22 cellular contexts compared by ENCODE assay signal in genomic region chr12:45483571-45483970, GRCh38.
DNase-seq lines count a peak whose midpoint lies in the region; ATAC-seq and TF ChIP-seq lines count a peak whose summit lies in the region.
"Had no signal": no experiment of that assay in that cellular context is flagged by ENCODE, and none has a peak within 500 bp of the region (broad histone marks: within the 10 kb centered on the region; RNA-seq: fewer than 3 reads in every experiment).

No MANE protein-coding gene starts in this region.

- H3K4me3 ChIP-seq in GM23248 = no peak overlapping the region
- no peak overlapping the region for H3K4me3 ChIP-seq in astrocyte of the cerebellum (ENCODE audit: low read depth, low read length)
- no peak overlapping the region for H3K4me3 ChIP-seq in psoas muscle
- H3K4me3 ChIP-seq: esophagus squamous epithelium, HAP-1, vagina had no signal

- H3K36me3 ChIP-seq in GM23248 (ENCODE audit: low read depth) (no peaks in the 10 kb centered on the region), psoas muscle (ENCODE audit: insufficient read depth in 1 of 2, low read depth in 1 of 2) (no peaks in the 10 kb centered on the region)
- H3K36me3 ChIP-seq: esophagus squamous epithelium, HAP-1, vagina had no signal

- no peaks in the 10 kb centered on the region for H3K79me2 ChIP-seq in GM23248 (ENCODE audit: insufficient read depth)

- no peaks in the 10 kb centered on the region for H3K27me3 ChIP-seq in GM23248 (replicated peaks; ENCODE audit: insufficient read depth)
- no peaks in the 10 kb centered on the region for H3K27me3 ChIP-seq in psoas muscle (ENCODE audit: insufficient read depth in 3 of 3, low read length in 2 of 3)
- H3K27me3 ChIP-seq: esophagus squamous epithelium, vagina had no signal

- H3K9me2 ChIP-seq in GM23248 (ENCODE audit: insufficient read depth) = no peaks in the 10 kb centered on the region

- peak; percentile 11 for DNase-seq in GM23248
- peak; percentile 41 for DNase-seq in astrocyte of the cerebellum (ENCODE audit: low read depth)
- DNase-seq in Right ventricle myocardium superior = peak; percentile 43
- DNase-seq in psoas muscle = peak; percentile 33 to 58
- no peak for DNase-seq in NCI-H748 treated with DMSO at 0.1 percent for 48 hours (lab: John Stamatoyannopoulos, UW)
- no peak for DNase-seq in type B pancreatic cell (ENCODE audit: extremely low spot score, unreplicated experiment)
- no peak for DNase-seq in EL
- DNase-seq in glutamatergic neuron = no peak
- DNase-seq: activated CD4-positive, alpha-beta T cell treated with anti-CD3 and anti-CD28 coated beads for 4 hours; activated CD8-positive, alpha-beta memory T cell treated with anti-CD3 and anti-CD28 coated beads, Interleukin-2, amount 10 ng/mL, durations not matched to agents 7 days and 5 days; CD8-positive, alpha-beta T cell; central memory CD4-positive, alpha-beta T cell; effector memory CD4-positive, alpha-beta T cell; esophagus squamous epithelium; KG1; NCI-H1417 treated with DMSO at 0.1 percent for 48 hours; NCI-H345; stimulated activated CD4-positive, alpha-beta T cell treated with anti-CD3 and anti-CD28 coated beads, Interleukin-1b, Interleukin-23, amount 100 ng/mL, for 48 hours had no signal

- no peak overlapping the region for H3K27ac Mint-ChIP-seq in type B pancreatic cell
- no peak overlapping the region for H3K27ac Mint-ChIP-seq in glutamatergic neuron (ENCODE audit: unreplicated experiment)
- H3K27ac Mint-ChIP-seq: activated CD8-positive, alpha-beta memory T cell treated with anti-CD3 and anti-CD28 coated beads, Interleukin-2, amount 10 ng/mL, durations not matched to agents 7 days and 5 days; activated T-helper 17 cell treated with anti-CD3 and anti-CD28 coated beads, Interleukin-2, amount 50 U/mL, for 72 hours; CD8-positive, alpha-beta T cell; stimulated activated naive CD8-positive, alpha-beta T cell treated with anti-CD3 and anti-CD28 coated beads, Interleukin-15, Interleukin-2, amounts not matched to agents 100 ng/mL and 50 ng/mL, for 24 hours had no signal

- no peaks in the 10 kb centered on the region for H3K36me3 Mint-ChIP-seq in type B pancreatic cell
- no peaks in the 10 kb centered on the region for H3K36me3 Mint-ChIP-seq in glutamatergic neuron (ENCODE audit: unreplicated experiment)
- H3K36me3 Mint-ChIP-seq: activated CD8-positive, alpha-beta memory T cell treated with anti-CD3 and anti-CD28 coated beads, Interleukin-2, amount 10 ng/mL, durations not matched to agents 7 days and 5 days had no signal

- H3K9me3 Mint-ChIP-seq in type B pancreatic cell = no peaks in the 10 kb centered on the region
- peaks cover 2% of the 10 kb centered on the region for H3K9me3 Mint-ChIP-seq in glutamatergic neuron (ENCODE audit: unreplicated experiment)
- H3K9me3 Mint-ChIP-seq: activated T-helper 17 cell treated with anti-CD3 and anti-CD28 coated beads, Interleukin-2, amount 50 U/mL, for 72 hours had no signal

- H3F3A ChIP-seq in GM23248 (ENCODE audit: insufficient read depth) = no peaks in the 10 kb centered on the region

- ATAC-seq in Right ventricle myocardium superior (ENCODE audit: poor library complexity) (peak; percentile 71), psoas muscle (peak in 3 of 4 donors; percentile 42 to 72 (median 60))
- ATAC-seq: activated CD8-positive, alpha-beta memory T cell treated with anti-CD3 and anti-CD28 coated beads, Interleukin-2, amount 10 ng/mL, durations not matched to agents 7 days and 5 days; activated T-helper 17 cell treated with anti-CD3 and anti-CD28 coated beads, Interleukin-2, amount 50 U/mL, for 72 hours; CD8-positive, alpha-beta T cell had no signal

- no peak overlapping the region for H3K9ac ChIP-seq in GM23248

- no peak overlapping the region for H3K4me3 Mint-ChIP-seq in type B pancreatic cell
- no peak overlapping the region for H3K4me3 Mint-ChIP-seq in glutamatergic neuron (ENCODE audit: unreplicated experiment)
- H3K4me3 Mint-ChIP-seq: activated CD8-positive, alpha-beta memory T cell treated with anti-CD3 and anti-CD28 coated beads, Interleukin-2, amount 10 ng/mL, durations not matched to agents 7 days and 5 days; activated T-helper 17 cell treated with anti-CD3 and anti-CD28 coated beads, Interleukin-2, amount 50 U/mL, for 72 hours; CD8-positive, alpha-beta T cell; stimulated activated naive CD8-positive, alpha-beta T cell treated with anti-CD3 and anti-CD28 coated beads, Interleukin-15, Interleukin-2, amounts not matched to agents 100 ng/mL and 50 ng/mL, for 24 hours had no signal

- no peaks in the 10 kb centered on the region for H3K4me1 ChIP-seq in GM23248 (ENCODE audit: insufficient read depth)
- H3K4me1 ChIP-seq in psoas muscle = peaks cover 7% of the 10 kb centered on the region
- H3K4me1 ChIP-seq: HAP-1, vagina had no signal

- in situ Hi-C loops in GM23248 (cut with MboI) = no loop called here
- in situ Hi-C loops in astrocyte of the cerebellum (cut with HindIII; ENCODE audit: low sequenced_read_pairs) = no loop called here

- 40 to 47% methylated on average over 2 of the region's 2 CpGs for WGBS in GM23248 (ENCODE audit: low coverage in 1 of 2, low lambda C conversion rate in 2 of 2, missing lambda C conversion rate in 2 of 2), 2 experiments
- 24 to 34% (median 33%) methylated on average over 2 of the region's 2 CpGs for WGBS in psoas muscle, 3 donors

- no peak overlapping the region for H3K4me2 ChIP-seq in GM23248 (ENCODE audit: unreplicated experiment)

- intact Hi-C loops in Right ventricle myocardium superior (cut with DNase I) (no loop called here), psoas muscle (cut with DNase I) (no loop called here)

- no peak overlapping the region for H3K27ac ChIP-seq in GM23248
- no peak overlapping the region for H3K27ac ChIP-seq in psoas muscle
- H3K27ac ChIP-seq: esophagus squamous epithelium, vagina had no signal

- peaks cover 4% of the 10 kb centered on the region for H3K9me3 ChIP-seq in GM23248 (ENCODE audit: low read depth)
- no peaks in the 10 kb centered on the region for H3K9me3 ChIP-seq in psoas muscle
- H3K9me3 ChIP-seq: HAP-1, vagina had no signal

- no peak overlapping the region for H2AFZ ChIP-seq in GM23248

- H3K4me1 Mint-ChIP-seq in type B pancreatic cell (ENCODE audit: unreplicated experiment) (no peaks in the 10 kb centered on the region), glutamatergic neuron (ENCODE audit: low read depth, unreplicated experiment) (no peaks in the 10 kb centered on the region)
- H3K4me1 Mint-ChIP-seq: activated CD8-positive, alpha-beta memory T cell treated with anti-CD3 and anti-CD28 coated beads, Interleukin-2, amount 10 ng/mL, durations not matched to agents 7 days and 5 days; activated T-helper 17 cell treated with anti-CD3 and anti-CD28 coated beads, Interleukin-2, amount 50 U/mL, for 72 hours had no signal

- H4K20me1 ChIP-seq in GM23248 (ENCODE audit: insufficient read depth) = no peaks in the 10 kb centered on the region

- H3K27me3 Mint-ChIP-seq in type B pancreatic cell (no peaks in the 10 kb centered on the region), glutamatergic neuron (ENCODE audit: unreplicated experiment) (peaks cover 2% of the 10 kb centered on the region)
- H3K27me3 Mint-ChIP-seq: activated CD8-positive, alpha-beta memory T cell treated with anti-CD3 and anti-CD28 coated beads, Interleukin-2, amount 10 ng/mL, durations not matched to agents 7 days and 5 days; activated T-helper 17 cell treated with anti-CD3 and anti-CD28 coated beads, Interleukin-2, amount 50 U/mL, for 72 hours; stimulated activated naive CD8-positive, alpha-beta T cell treated with anti-CD3 and anti-CD28 coated beads, Interleukin-15, Interleukin-2, amounts not matched to agents 100 ng/mL and 50 ng/mL, for 24 hours had no signal

- no peak for TF ChIP-seq CTCF in astrocyte of the cerebellum (IDR thresholded peaks at IDR 0.05; ENCODE audit: low read depth, low read length, missing control alignments)
- TF ChIP-seq CTCF in psoas muscle (IDR thresholded peaks at IDR 0.05) = no peak
- TF ChIP-seq CTCF in type B pancreatic cell (conservative IDR thresholded peaks at IDR 0.05) = no peak
- no peak for TF ChIP-seq CTCF in glutamatergic neuron (IDR thresholded peaks at IDR 0.05; ENCODE audit: partially characterized antibody, unreplicated experiment)

Comparison
In these comparisons a context has a peak if more than half of its experiments do, and no peak if none do; other contexts are left out.
1. DNase-seq: peak in GM23248 (single experiment), astrocyte of the cerebellum (single experiment), Right ventricle myocardium superior (single experiment) and psoas muscle (2 of 2); none in NCI-H748 treated with DMSO at 0.1 percent for 48 hours (single experiment), type B pancreatic cell (single experiment), EL (single experiment) and glutamatergic neuron (single experiment).